Comparison of ENCODE assay signal across 8 cellular contexts in the genomic region with DNA sequence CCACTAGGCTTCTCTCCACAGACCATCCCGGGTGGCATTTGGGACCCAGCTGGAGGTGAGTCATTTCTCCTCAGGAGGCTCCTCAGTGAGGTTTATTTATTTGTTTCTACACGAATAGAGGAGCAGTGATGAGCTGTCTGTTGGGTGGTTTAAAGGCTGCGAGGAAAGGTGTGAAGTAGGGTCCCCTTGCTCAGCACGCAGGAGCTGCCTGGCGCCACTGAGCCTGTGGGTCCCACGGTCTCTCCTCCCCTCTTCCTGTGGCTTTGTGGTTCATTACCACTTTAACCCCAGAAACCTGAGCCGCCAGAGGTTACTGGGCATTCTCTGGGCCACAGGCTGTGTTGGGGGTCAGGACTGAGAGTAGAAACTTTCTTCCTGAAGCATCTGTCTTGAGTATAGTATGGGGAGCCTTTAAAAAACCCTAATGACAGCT. TPM values are rescaled to one million over a fixed set of nuclear protein-coding genes. Genes with fewer than 3 reads are reported as not detected.
DNase-seq lines count a peak whose midpoint lies in the region; ATAC-seq and TF ChIP-seq lines count a peak whose summit lies in the region.

No MANE protein-coding gene starts in this region.

- TF ChIP-seq CTCF in endothelial cell (IDR thresholded peaks at IDR 0.05; ENCODE audit: unreplicated experiment) = no peak

- H3K27ac Mint-ChIP-seq in activated CD4-positive, alpha-beta T cell treated with anti-CD3 and anti-CD28 coated beads, Interleukin-2, amount 10 ng/mL, durations not matched to agents 7 days and 5 days = no peak overlapping the region
- no peak overlapping the region for H3K27ac Mint-ChIP-seq in stimulated activated naive B cell treated with anti-CD40 and anti-IgM and Interleukin-4, amounts not matched to agents 10 μg/mL and 1 μg/mL and 100 μg/mL, for 72 hours
- no peak overlapping the region for H3K27ac Mint-ChIP-seq in endothelial cell (ENCODE audit: unreplicated experiment)

- H3K9me3 Mint-ChIP-seq in activated CD4-positive, alpha-beta T cell treated with anti-CD3 and anti-CD28 coated beads, Interleukin-2, amount 10 ng/mL, durations not matched to agents 7 days and 5 days = no peaks in the 10 kb centered on the region
- H3K9me3 Mint-ChIP-seq in stimulated activated naive B cell treated with anti-CD40 and anti-IgM and Interleukin-4, amounts not matched to agents 10 μg/mL and 1 μg/mL and 100 μg/mL, for 72 hours = no peaks in the 10 kb centered on the region
- H3K9me3 Mint-ChIP-seq in endothelial cell (ENCODE audit: unreplicated experiment) = no peaks in the 10 kb centered on the region

- ATAC-seq in HG03460 (IDR thresholded peaks at IDR 0.05; ENCODE audit: unreplicated experiment) (peak; percentile 62), HG02571 (IDR thresholded peaks at IDR 0.05; ENCODE audit: unreplicated experiment) (no peak)
- peak; percentile 16 to 33 for ATAC-seq in stimulated activated naive B cell treated with anti-CD40 and anti-IgM and Interleukin-4, amounts not matched to agents 10 μg/mL and 1 μg/mL and 100 μg/mL, for 72 hours (replicated peaks)

- H3K27me3 Mint-ChIP-seq in activated CD4-positive, alpha-beta T cell treated with anti-CD3 and anti-CD28 coated beads, Interleukin-2, amount 10 ng/mL, durations not matched to agents 7 days and 5 days = peaks cover 8% of the 10 kb centered on the region
- H3K27me3 Mint-ChIP-seq in stimulated activated naive B cell treated with anti-CD40 and anti-IgM and Interleukin-4, amounts not matched to agents 10 μg/mL and 1 μg/mL and 100 μg/mL, for 72 hours = peaks cover 8 to 14% of the 10 kb centered on the region in 2 donors
- peaks cover 4% of the 10 kb centered on the region for H3K27me3 Mint-ChIP-seq in endothelial cell (ENCODE audit: unreplicated experiment)

- peaks cover 5% of the 10 kb centered on the region for H3K36me3 Mint-ChIP-seq in activated CD4-positive, alpha-beta T cell treated with anti-CD3 and anti-CD28 coated beads, Interleukin-2, amount 10 ng/mL, durations not matched to agents 7 days and 5 days (ENCODE audit: low read depth)
- peaks cover 6 to 42% of the 10 kb centered on the region in 2 donors for H3K36me3 Mint-ChIP-seq in stimulated activated naive B cell treated with anti-CD40 and anti-IgM and Interleukin-4, amounts not matched to agents 10 μg/mL and 1 μg/mL and 100 μg/mL, for 72 hours
- no peaks in the 10 kb centered on the region for H3K36me3 Mint-ChIP-seq in endothelial cell (ENCODE audit: low read depth, unreplicated experiment)

- POLR2A ChIA-PET in activated CD4-positive, alpha-beta T cell treated with anti-CD3 and anti-CD28 coated beads, Interleukin-2, amount 10 ng/mL, durations not matched to agents 7 days and 5 days (lab: Charles Lee) = interaction anchor here (0.6 kb wide), 1 partner anchor 36 kb away, joined by 3 read pairs; no protein-coding TSS in a partner anchor

- CTCF ChIA-PET in activated CD4-positive, alpha-beta T cell treated with anti-CD3 and anti-CD28 coated beads, Interleukin-2, amount 10 ng/mL, durations not matched to agents 7 days and 5 days (lab: Charles Lee) = interaction anchor here (0.6 to 2.5 kb wide), 5 partner anchors 9 to 254 kb away, joined by 3 to 8 read pairs (median 4); no protein-coding TSS in a partner anchor

- no peak overlapping the region for H3K4me3 Mint-ChIP-seq in activated CD4-positive, alpha-beta T cell treated with anti-CD3 and anti-CD28 coated beads, Interleukin-2, amount 10 ng/mL, durations not matched to agents 7 days and 5 days
- no peak overlapping the region for H3K4me3 Mint-ChIP-seq in stimulated activated naive B cell treated with anti-CD40 and anti-IgM and Interleukin-4, amounts not matched to agents 10 μg/mL and 1 μg/mL and 100 μg/mL, for 72 hours
- H3K4me3 Mint-ChIP-seq in endothelial cell (ENCODE audit: unreplicated experiment) = no peak overlapping the region

- peaks cover 47% of the 10 kb centered on the region for H3K4me1 Mint-ChIP-seq in activated CD4-positive, alpha-beta T cell treated with anti-CD3 and anti-CD28 coated beads, Interleukin-2, amount 10 ng/mL, durations not matched to agents 7 days and 5 days
- peaks cover 12 to 28% of the 10 kb centered on the region in 2 donors for H3K4me1 Mint-ChIP-seq in stimulated activated naive B cell treated with anti-CD40 and anti-IgM and Interleukin-4, amounts not matched to agents 10 μg/mL and 1 μg/mL and 100 μg/mL, for 72 hours
- peaks cover 5% of the 10 kb centered on the region for H3K4me1 Mint-ChIP-seq in endothelial cell (ENCODE audit: unreplicated experiment)

- peak; percentile 29 for DNase-seq in activated CD4-positive, alpha-beta T cell treated with anti-CD3 and anti-CD28 coated beads, Interleukin-2, amount 10 ng/mL, durations not matched to agents 7 days and 5 days
- no peak for DNase-seq in activated CD4-positive, alpha-beta T cell treated with anti-CD3 and anti-CD28 coated beads for 1 hour
- DNase-seq in amniotic epithelial cell (ENCODE audit: low read depth) (peak; percentile 48), SW 1271 (lab: John Stamatoyannopoulos, UW) (no peak), endothelial cell (ENCODE audit: low spot score) (no peak)
- DNase-seq in stimulated activated naive B cell treated with anti-CD40 and anti-IgM and Interleukin-4, amounts not matched to agents 10 μg/mL and 1 μg/mL and 100 μg/mL, for 72 hours = no peak

RNA-seq across cellular contexts. Expression of gene IL6R, which starts 39.9 kb away (rescaled TPM):
- 1 to 10 TPM; 9.1 to 9.3 TPM for total RNA-seq in activated CD4-positive, alpha-beta T cell treated with anti-CD3 and anti-CD28 coated beads, Interleukin-2, amount 10 ng/mL, durations not matched to agents 7 days and 5 days
- 1.0 TPM for total RNA-seq in endothelial cell (ENCODE audit: unreplicated experiment)

RNA-seq across cellular contexts. Expression of gene TDRD10, which starts 57.0 kb away (rescaled TPM):
- not detected for total RNA-seq in activated CD4-positive, alpha-beta T cell treated with anti-CD3 and anti-CD28 coated beads, Interleukin-2, amount 10 ng/mL, durations not matched to agents 7 days and 5 days
- total RNA-seq in endothelial cell (ENCODE audit: unreplicated experiment) = 27.8 TPM

RNA-seq across cellular contexts. Expression of gene SHE, which starts 57.2 kb away (rescaled TPM):
- total RNA-seq in activated CD4-positive, alpha-beta T cell treated with anti-CD3 and anti-CD28 coated beads, Interleukin-2, amount 10 ng/mL, durations not matched to agents 7 days and 5 days = not detected
- total RNA-seq in endothelial cell (ENCODE audit: unreplicated experiment) = 79.3 TPM

Comparison
In these comparisons a context has a peak if more than half of its experiments do, and no peak if none do; other contexts are left out.
1. DNase-seq: peak in activated CD4-positive, alpha-beta T cell treated with anti-CD3 and anti-CD28 coated beads, Interleukin-2, amount 10 ng/mL, durations not matched to agents 7 days and 5 days (single experiment) and amniotic epithelial cell (single experiment); none in activated CD4-positive, alpha-beta T cell treated with anti-CD3 and anti-CD28 coated beads for 1 hour (single experiment), stimulated activated naive B cell treated with anti-CD40 and anti-IgM and Interleukin-4, amounts not matched to agents 10 μg/mL and 1 μg/mL and 100 μg/mL, for 72 hours (single experiment), SW 1271 (0 of 2) and endothelial cell (single experiment).
2. RNA of gene TDRD10, which starts 57.0 kb away (total RNA-seq): 27.8 TPM in endothelial cell (single experiment); not detected in activated CD4-positive, alpha-beta T cell treated with anti-CD3 and anti-CD28 coated beads, Interleukin-2, amount 10 ng/mL, durations not matched to agents 7 days and 5 days; every median in the first group is over 10 times any median in the second.
3. RNA of gene SHE, which starts 57.2 kb away (total RNA-seq): 79.3 TPM in endothelial cell (single experiment); not detected in activated CD4-positive, alpha-beta T cell treated with anti-CD3 and anti-CD28 coated beads, Interleukin-2, amount 10 ng/mL, durations not matched to agents 7 days and 5 days; every median in the first group is over 10 times any median in the second.